ENCODE assay signal across 2 cellular contexts in the genomic region with DNA sequence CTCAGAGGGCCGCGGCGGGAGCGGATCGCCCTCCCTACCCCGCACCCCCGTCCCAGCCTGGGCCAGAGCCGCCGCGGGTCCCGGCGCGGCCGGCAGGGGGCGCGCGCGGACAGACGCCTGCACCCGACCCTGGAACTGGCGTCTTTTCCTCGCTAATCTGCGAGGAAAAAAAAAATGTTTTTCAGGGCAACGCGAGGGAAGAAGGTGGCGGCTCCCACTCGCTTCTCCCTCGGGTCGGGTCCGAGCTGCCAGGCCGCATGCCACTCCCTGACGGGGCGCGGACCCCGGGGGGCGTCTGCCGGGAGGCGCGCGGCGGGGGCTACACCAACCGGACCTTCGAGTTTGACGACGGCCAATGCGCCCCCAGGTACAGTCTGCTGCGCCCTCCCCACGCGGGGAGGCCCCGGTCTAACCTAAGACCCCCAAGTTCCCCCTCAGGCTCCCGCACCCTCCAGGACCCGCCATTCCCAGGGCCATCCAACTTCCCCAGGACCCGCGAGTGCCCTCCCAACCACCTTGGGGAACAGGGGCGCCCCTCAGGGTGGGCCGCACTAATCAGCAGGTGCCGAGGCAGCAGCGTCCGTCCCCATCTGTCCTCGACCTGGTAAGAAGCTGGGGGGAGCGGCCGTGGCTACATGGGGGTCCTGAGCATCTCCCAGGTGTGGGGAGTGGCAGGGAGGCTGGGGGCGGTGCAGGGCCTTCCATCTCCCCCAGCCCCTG.
TF ChIP-seq lines count a peak whose summit lies in the region.

Gene KCNT1, plus strand, starts transcription at position 184 of the 720 bp plus-strand sequence. Its CDS starts 74 bp downstream, at position 258.

TF ChIP-seq in HEK293, 187 proteins besides CTCF, POLR2A, EP300 and RAD21 (continued from another document):
- TF ChIP-seq, protein P1, sequence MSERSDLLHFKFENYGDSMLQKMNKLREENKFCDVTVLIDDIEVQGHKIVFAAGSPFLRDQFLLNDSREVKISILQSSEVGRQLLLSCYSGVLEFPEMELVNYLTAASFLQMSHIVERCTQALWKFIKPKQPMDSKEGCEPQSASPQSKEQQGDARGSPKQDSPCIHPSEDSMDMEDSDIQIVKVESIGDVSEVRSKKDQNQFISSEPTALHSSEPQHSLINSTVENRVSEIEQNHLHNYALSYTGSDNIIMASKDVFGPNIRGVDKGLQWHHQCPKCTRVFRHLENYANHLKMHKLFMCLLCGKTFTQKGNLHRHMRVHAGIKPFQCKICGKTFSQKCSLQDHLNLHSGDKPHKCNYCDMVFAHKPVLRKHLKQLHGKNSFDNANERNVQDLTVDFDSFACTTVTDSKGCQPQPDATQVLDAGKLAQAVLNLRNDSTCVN (tag by site-specific recombination; optimal IDR thresholded peaks at IDR 0.05), result peak; percentile 3
- TF ChIP-seq ZNF202 (tag by site-specific recombination; IDR thresholded peaks at IDR 0.05; ENCODE audit: borderline replicate concordance) (no peak), ZNF23 (tag by site-specific recombination; IDR thresholded peaks at IDR 0.05; ENCODE audit: borderline replicate concordance) (no peak), ZBTB1 (tag by site-specific recombination; IDR thresholded peaks at IDR 0.05) (no peak), GLIS2 (tag by site-specific recombination; IDR thresholded peaks at IDR 0.05) (peak; percentile 58), ZSCAN16 (tag by site-specific recombination; IDR thresholded peaks at IDR 0.05) (no peak)

TF ChIP-seq in SK-N-SH treated with all-trans-retinoic acid at 6 μM for 48 hours, 23 proteins besides CTCF, POLR2A, EP300 and RAD21 (continued from another document):
- TF ChIP-seq TOX (CRISPR knock-in tag; IDR thresholded peaks at IDR 0.05; ENCODE audit: borderline replicate concordance) (no peak), OSR1 (CRISPR knock-in tag; IDR thresholded peaks at IDR 0.05) (no peak), CSRNP3 (CRISPR knock-in tag; IDR thresholded peaks at IDR 0.05) (no peak), ZNF8 (CRISPR knock-in tag; IDR thresholded peaks at IDR 0.05) (no peak), ARNTL (CRISPR knock-in tag; IDR thresholded peaks at IDR 0.05; ENCODE audit: borderline replicate concordance, low read depth) (no peak), ZNF70 (CRISPR knock-in tag; IDR thresholded peaks at IDR 0.05) (no peak), ESRRG (CRISPR knock-in tag; IDR thresholded peaks at IDR 0.05) (no peak), ZFP30 (CRISPR knock-in tag; IDR thresholded peaks at IDR 0.05) (no peak), TCF4 (CRISPR knock-in tag; IDR thresholded peaks at IDR 0.05; ENCODE audit: borderline replicate concordance) (no peak), PATZ1 (CRISPR knock-in tag; IDR thresholded peaks at IDR 0.05; ENCODE audit: borderline replicate concordance) (no peak), PPARA (CRISPR knock-in tag; IDR thresholded peaks at IDR 0.05; ENCODE audit: borderline replicate concordance) (no peak)
- TF ChIP-seq, protein P2, sequence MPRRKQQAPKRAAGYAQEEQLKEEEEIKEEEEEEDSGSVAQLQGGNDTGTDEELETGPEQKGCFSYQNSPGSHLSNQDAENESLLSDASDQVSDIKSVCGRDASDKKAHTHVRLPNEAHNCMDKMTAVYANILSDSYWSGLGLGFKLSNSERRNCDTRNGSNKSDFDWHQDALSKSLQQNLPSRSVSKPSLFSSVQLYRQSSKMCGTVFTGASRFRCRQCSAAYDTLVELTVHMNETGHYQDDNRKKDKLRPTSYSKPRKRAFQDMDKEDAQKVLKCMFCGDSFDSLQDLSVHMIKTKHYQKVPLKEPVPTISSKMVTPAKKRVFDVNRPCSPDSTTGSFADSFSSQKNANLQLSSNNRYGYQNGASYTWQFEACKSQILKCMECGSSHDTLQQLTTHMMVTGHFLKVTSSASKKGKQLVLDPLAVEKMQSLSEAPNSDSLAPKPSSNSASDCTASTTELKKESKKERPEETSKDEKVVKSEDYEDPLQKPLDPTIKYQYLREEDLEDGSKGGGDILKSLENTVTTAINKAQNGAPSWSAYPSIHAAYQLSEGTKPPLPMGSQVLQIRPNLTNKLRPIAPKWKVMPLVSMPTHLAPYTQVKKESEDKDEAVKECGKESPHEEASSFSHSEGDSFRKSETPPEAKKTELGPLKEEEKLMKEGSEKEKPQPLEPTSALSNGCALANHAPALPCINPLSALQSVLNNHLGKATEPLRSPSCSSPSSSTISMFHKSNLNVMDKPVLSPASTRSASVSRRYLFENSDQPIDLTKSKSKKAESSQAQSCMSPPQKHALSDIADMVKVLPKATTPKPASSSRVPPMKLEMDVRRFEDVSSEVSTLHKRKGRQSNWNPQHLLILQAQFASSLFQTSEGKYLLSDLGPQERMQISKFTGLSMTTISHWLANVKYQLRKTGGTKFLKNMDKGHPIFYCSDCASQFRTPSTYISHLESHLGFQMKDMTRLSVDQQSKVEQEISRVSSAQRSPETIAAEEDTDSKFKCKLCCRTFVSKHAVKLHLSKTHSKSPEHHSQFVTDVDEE (CRISPR knock-in tag; IDR thresholded peaks at IDR 0.05), result no peak
